In genomic region chr21:41141031-41141457, GRCh38 we compare ENCODE assay signal across 18 cellular contexts. TPM values are rescaled to one million over a fixed set of nuclear protein-coding genes. Genes with fewer than 3 reads are reported as not detected.
DNase-seq lines count a peak whose midpoint lies in the region; ATAC-seq, FAIRE-seq and TF ChIP-seq lines count a peak whose summit lies in the region.
"Had no signal": no experiment of that assay in that cellular context is flagged by ENCODE, and none has a peak within 500 bp of the region (broad histone marks: within the 10 kb centered on the region; RNA-seq: fewer than 3 reads in every experiment).

No MANE protein-coding gene starts in this region.

- no peaks in the 10 kb centered on the region for H3K4me1 ChIP-seq in pancreas
- H3K4me1 ChIP-seq: transverse colon had no signal

- no peak for TF ChIP-seq CTCF in pancreas (IDR thresholded peaks at IDR 0.05)

- H3K4me3 ChIP-seq in MG63 (no peak overlapping the region), pancreas (no peak overlapping the region)
- H3K4me3 ChIP-seq: transverse colon had no signal

- 29 to 50% methylated on average over 2 of the region's 2 CpGs for WGBS in pancreas, 2 donors

- ATAC-seq in pancreas = peak in 3 of 4 donors; percentile 44 to 70 (median 69)

- H3K36me3 ChIP-seq in MG63 = no peaks in the 10 kb centered on the region
- no peaks in the 10 kb centered on the region for H3K36me3 ChIP-seq in pancreas
- H3K36me3 ChIP-seq: transverse colon had no signal

- H3K9me3 ChIP-seq in MG63 (no peaks in the 10 kb centered on the region), pancreas (no peaks in the 10 kb centered on the region)
- H3K9me3 ChIP-seq: transverse colon had no signal

- DNase-seq in COLO829 (ENCODE audit: low spot score) (peak; percentile 26), MG63 (peak; percentile 89), dermis microvascular lymphatic vessel endothelial cell (ENCODE audit: low read depth in 2 of 2) (peak; percentile 85 to 88), pancreas (peak in 1 of 6 donors; percentile 7), NK-92 (lab: John Stamatoyannopoulos, UW; ENCODE audit: unreplicated experiment) (no peak), iPS-NIHi7 (ENCODE audit: extremely low spot score) (no peak), NCI-H187 (lab: John Stamatoyannopoulos, UW) (no peak), HUDEP-2 (lab: John Stamatoyannopoulos, UW; ENCODE audit: unreplicated experiment in 76 of 76) (no peak)
- DNase-seq: activated CD4-positive, alpha-beta T cell treated with anti-CD3 and anti-CD28 coated beads, Interleukin-2, amount 50 U/mL, for 1 hour; amygdala; C1 segment of cervical spinal cord; DMS79 treated with DMSO at 0.1 percent for 48 hours; NCI-H146; NCI-H524; stimulated activated CD4-positive, alpha-beta T cell treated with anti-CD3 and anti-CD28 coated beads, Interleukin-4, amount 100 ng/mL, for 24 hours; transverse colon had no signal

- H3K27ac ChIP-seq in pancreas = no peak overlapping the region
- H3K27ac ChIP-seq: transverse colon had no signal

- H3K27me3 ChIP-seq in MG63 = no peaks in the 10 kb centered on the region
- H3K27me3 ChIP-seq in pancreas = no peaks in the 10 kb centered on the region
- H3K27me3 ChIP-seq: transverse colon had no signal

- intact Hi-C loops in pancreas (cut with DNase I) = no loop called here

- FAIRE-seq in pancreas (lab: Jason Lieb, UNC) = no peak
- FAIRE-seq: frontal cortex, GM12892 had no signal

RNA-seq across cellular contexts. Expression of gene BACE2, which starts 26.9 kb away (rescaled TPM):
- 211 and 220 TPM in 2 replicates for total RNA-seq in MG63 (2014; rRNA removed; shearing (Covaris generic); ENCODE audit: low replicate concordance)
- total RNA-seq in dermis microvascular lymphatic vessel endothelial cell (196 and 425 TPM in 2 replicates), pancreas (10 to 100 TPM; 20.6 to 85.6 (median 52.2) TPM)
- 10 to 100 TPM; 14.4 to 17.3 TPM for polyA plus RNA-seq in pancreas

Comparison
In these comparisons a context has a peak if more than half of its experiments do, and no peak if none do; other contexts are left out.
1. DNase-seq: peak in COLO829 (single experiment), MG63 (single experiment) and dermis microvascular lymphatic vessel endothelial cell (2 of 2); none in NK-92 (single experiment), iPS-NIHi7 (single experiment), NCI-H187 (0 of 2) and HUDEP-2 (0 of 76).